8 cellular contexts compared by ENCODE assay signal in genomic region chr1:153697191-153697872, GRCh38. TPM values are rescaled to one million over a fixed set of nuclear protein-coding genes. Genes with fewer than 3 reads are reported as not detected.
DNase-seq lines count a peak whose midpoint lies in the region; ATAC-seq and TF ChIP-seq lines count a peak whose summit lies in the region.

No MANE protein-coding gene starts in this region.

- H3K4me1 Mint-ChIP-seq in dendritic cell treated with granulocyte-macrophage colony-stimulating factor and Interleukin-4, amounts not matched to agents 40 ng/mL and 50 ng/mL, for 4 days (ENCODE audit: low read depth): peaks cover 14% of the 10 kb centered on the region

- H3K4me3 Mint-ChIP-seq in dendritic cell treated with granulocyte-macrophage colony-stimulating factor and Interleukin-4, amounts not matched to agents 40 ng/mL and 50 ng/mL, for 4 days: peak overlapping the region; percentile 44

- H3K27ac Mint-ChIP-seq in dendritic cell treated with granulocyte-macrophage colony-stimulating factor and Interleukin-4, amounts not matched to agents 40 ng/mL and 50 ng/mL, for 4 days: peak overlapping the region; percentile 91

- no peaks in the 10 kb centered on the region for H3K36me3 Mint-ChIP-seq in dendritic cell treated with granulocyte-macrophage colony-stimulating factor and Interleukin-4, amounts not matched to agents 40 ng/mL and 50 ng/mL, for 4 days (ENCODE audit: low read depth)

- no peaks in the 10 kb centered on the region for H3K9me3 Mint-ChIP-seq in dendritic cell treated with granulocyte-macrophage colony-stimulating factor and Interleukin-4, amounts not matched to agents 40 ng/mL and 50 ng/mL, for 4 days

- TF ChIP-seq CTCF in liver (IDR thresholded peaks at IDR 0.05; ENCODE audit: low read depth, low read length, missing input control): no peak
- no peak for TF ChIP-seq CTCF in testis (IDR thresholded peaks at IDR 0.05)

- no peak overlapping the region for H3K9ac ChIP-seq in HUES48 (ENCODE audit: low read depth, low read length)
- H3K9ac ChIP-seq in liver (ENCODE audit: low read depth in 1 of 2, low read length in 2 of 2): no peak overlapping the region

- H3K4me1 ChIP-seq in HUES48 (ENCODE audit: control insufficient read depth, insufficient read depth, low read length): peaks cover 24% of the 10 kb centered on the region
- H3K4me1 ChIP-seq in liver (ENCODE audit: control insufficient read depth in 4 of 4, insufficient read depth in 4 of 4, low read length in 3 of 4): no peaks in the 10 kb centered on the region
- peaks cover 22% of the 10 kb centered on the region for H3K4me1 ChIP-seq in testis

- peak overlapping the region; percentile 78 for H3K27ac ChIP-seq in HUES48 (ENCODE audit: low read depth, low read length)
- peak overlapping the region; percentile 61 to 67 for H3K27ac ChIP-seq in liver (ENCODE audit: low read depth in 1 of 2, low read length in 2 of 2)
- peak overlapping the region; percentile 66 to 82 for H3K27ac ChIP-seq in testis

- intact Hi-C loops in dendritic cell treated with granulocyte-macrophage colony-stimulating factor and Interleukin-4, amounts not matched to agents 40 ng/mL and 50 ng/mL, for 4 days (cut with micrococcal nuclease): no loop called here
- intact Hi-C loops in testis (cut with DNase I; ENCODE audit: low total_unique reads): no loop called here

- no peaks in the 10 kb centered on the region for H3K27me3 Mint-ChIP-seq in dendritic cell treated with granulocyte-macrophage colony-stimulating factor and Interleukin-4, amounts not matched to agents 40 ng/mL and 50 ng/mL, for 4 days

- DNase-seq in testis (peak; percentile 89), NCI-H146 treated with DMSO at 0.1 percent for 48 hours (lab: John Stamatoyannopoulos, UW; ENCODE audit: unreplicated experiment) (no peak)

- TF ChIP-seq POLR2A in testis (IDR thresholded peaks at IDR 0.05): no peak

- no peak for TF ChIP-seq RAD21 in liver (IDR thresholded peaks at IDR 0.05)

- no peaks in the 10 kb centered on the region for H3K36me3 ChIP-seq in HUES48 (ENCODE audit: control insufficient read depth, insufficient read depth, low read length)
- no peaks in the 10 kb centered on the region for H3K36me3 ChIP-seq in liver (ENCODE audit: control insufficient read depth in 4 of 4, insufficient read depth in 3 of 4, low read depth in 1 of 4, low read length in 3 of 4)
- no peaks in the 10 kb centered on the region for H3K36me3 ChIP-seq in testis (ENCODE audit: low read depth, missing control alignments)

- 81% methylated on average over 11 of the region's 11 CpGs for WGBS in liver
- WGBS in testis, 2 donors: 34 to 43% methylated on average over 11 of the region's 11 CpGs

- no peaks in the 10 kb centered on the region for H3K9me3 ChIP-seq in HUES48 (ENCODE audit: control insufficient read depth, insufficient read depth, low read length)
- H3K9me3 ChIP-seq in liver (ENCODE audit: control insufficient read depth in 4 of 4, low read length in 3 of 4): no peaks in the 10 kb centered on the region
- no peaks in the 10 kb centered on the region for H3K9me3 ChIP-seq in testis

- no peak for ATAC-seq in GM19324 (IDR thresholded peaks at IDR 0.05; ENCODE audit: low FRiP score, unreplicated experiment)
- ATAC-seq in GM21723 (IDR thresholded peaks at IDR 0.05; ENCODE audit: unreplicated experiment): no peak
- no peak for ATAC-seq in HG02970 (IDR thresholded peaks at IDR 0.05; ENCODE audit: low FRiP score, unreplicated experiment)

- H3K27me3 ChIP-seq in HUES48 (ENCODE audit: control insufficient read depth, insufficient read depth, low read length) (no peaks in the 10 kb centered on the region), liver (ENCODE audit: control insufficient read depth in 4 of 4, insufficient read depth in 4 of 4, low read length in 3 of 4) (no peaks in the 10 kb centered on the region), testis (no peaks in the 10 kb centered on the region)

- H3K4me3 ChIP-seq in HUES48 (ENCODE audit: low read depth, low read length): no peak overlapping the region
- no peak overlapping the region for H3K4me3 ChIP-seq in liver (ENCODE audit: low read depth in 1 of 3, low read length in 3 of 3)
- H3K4me3 ChIP-seq in testis: peak overlapping the region in 1 of 2 donors; percentile 34

TF ChIP-seq in liver, 16 proteins besides CTCF, POLR2A, EP300 and RAD21:
- no peak for TF ChIP-seq ZBTB33 (IDR thresholded peaks at IDR 0.05)
- TF ChIP-seq YY1 (IDR thresholded peaks at IDR 0.05): no peak
- TF ChIP-seq EGR1 (IDR thresholded peaks at IDR 0.05; ENCODE audit: low read depth in 2 of 2): no peak
- TF ChIP-seq FOXA1 (IDR thresholded peaks at IDR 0.05): no peak
- no peak for TF ChIP-seq JUND (IDR thresholded peaks at IDR 0.05)
- no peak for TF ChIP-seq FOXA2 (IDR thresholded peaks at IDR 0.05)
- no peak for TF ChIP-seq REST (IDR thresholded peaks at IDR 0.05)
- no peak for TF ChIP-seq GABPA (IDR thresholded peaks at IDR 0.05 in 1 of 2, conservative IDR thresholded peaks at IDR 0.05 in 1 of 2)
- TF ChIP-seq SP1 (IDR thresholded peaks at IDR 0.05): no peak
- TF ChIP-seq MAX (IDR thresholded peaks at IDR 0.05): no peak
- TF ChIP-seq HNF4G (IDR thresholded peaks at IDR 0.05): no peak

RNA-seq across cellular contexts. Expression of gene NPR1, which starts 18.8 kb away (rescaled TPM):
- total RNA-seq in liver: 10 to 100 TPM in 1 of 2 donors, 1 to 10 TPM in 1; 4.7 to 15.8 TPM
- polyA plus RNA-seq in liver: 10 to 100 TPM in 1 of 2 donors, 1 to 10 TPM in 1; 2.8 to 12.6 TPM
- total RNA-seq in testis: 1 to 10 TPM; 2.5 to 4.3 TPM
- 10.7 TPM for polyA plus RNA-seq in testis (ENCODE audit: insufficient read depth, low read depth, low replicate concordance)

RNA-seq across cellular contexts. Expression of gene ILF2, which starts 26.5 kb away (rescaled TPM):
- total RNA-seq in liver (10 to 100 TPM; 50.7 to 84.2 TPM), testis (100 to 1,000 TPM; 150 to 153 TPM)
- polyA plus RNA-seq in liver (10 to 100 TPM; 28.7 to 52.3 TPM), testis (ENCODE audit: insufficient read depth, low read depth, low replicate concordance) (295 TPM)

RNA-seq across cellular contexts. Expression of gene INTS3, which starts 30.5 kb away (rescaled TPM):
- 10 to 100 TPM; 16.4 to 26.0 TPM for total RNA-seq in liver
- polyA plus RNA-seq in liver: 10 to 100 TPM in 1 of 2 donors, 1 to 10 TPM in 1; 9.0 to 13.9 TPM
- total RNA-seq in testis: 100 to 1,000 TPM; 113 to 121 TPM
- polyA plus RNA-seq in testis (ENCODE audit: insufficient read depth, low read depth, low replicate concordance): 66.1 TPM

RNA-seq across cellular contexts. Expression of gene SNAPIN, which starts 38.8 kb away (rescaled TPM):
- 10 to 100 TPM; 21.8 to 30.5 TPM for total RNA-seq in liver
- 10 to 100 TPM; 20.0 to 26.6 TPM for polyA plus RNA-seq in liver
- 10 to 100 TPM; 57.4 to 61.7 TPM for total RNA-seq in testis
- polyA plus RNA-seq in testis (ENCODE audit: insufficient read depth, low read depth, low replicate concordance): 48.9 TPM

Comparison
In these comparisons a context has a peak if more than half of its experiments do, and no peak if none do; other contexts are left out.
1. RNA of gene INTS3, which starts 30.5 kb away (total RNA-seq): 113 to 121 TPM in testis; 16.4 to 26.0 TPM in liver; every median in the first group is over 4 times any median in the second.
2. Peak in every context shown above with its lines, with median percentiles within 50 percentile points of each other: H3K27ac ChIP-seq.